Comparison of ENCODE assay signal across 17 cellular contexts in genomic region chr7:31372538-31372937, GRCh38. TPM values are rescaled to one million over a fixed set of nuclear protein-coding genes. Genes with fewer than 3 reads are reported as not detected.
DNase-seq lines count a peak whose midpoint lies in the region; ATAC-seq and TF ChIP-seq lines count a peak whose summit lies in the region.
"Had no signal": no experiment of that assay in that cellular context is flagged by ENCODE, and none has a peak within 500 bp of the region (broad histone marks: within the 10 kb centered on the region; RNA-seq: fewer than 3 reads in every experiment).

No MANE protein-coding gene starts in this region.

- no peak overlapping the region for H3K4me3 Mint-ChIP-seq in activated naive CD4-positive, alpha-beta T cell treated with anti-CD3 and anti-CD28 coated beads, Interleukin-2, amount 10 ng/mL, durations not matched to agents 7 days and 5 days
- H3K4me3 Mint-ChIP-seq: CD4-positive, alpha-beta T cell had no signal

- peaks cover 0 to 24% (median 10%) of the 10 kb centered on the region in 4 donors for H3K4me1 ChIP-seq in stomach
- H3K4me1 ChIP-seq: A549, Caco-2 had no signal

- H3K27me3 ChIP-seq in stomach = peaks cover 0 to 9% (median 0%) of the 10 kb centered on the region in 3 donors

- CTCF ChIA-PET in activated naive CD4-positive, alpha-beta T cell treated with anti-CD3 and anti-CD28 coated beads, Interleukin-2, amount 10 ng/mL, durations not matched to agents 7 days and 5 days (lab: Charles Lee) = interaction anchor here (1.1 kb wide), 1 partner anchor 71 kb away, joined by 4 read pairs; no protein-coding TSS in a partner anchor

- no peaks in the 10 kb centered on the region for H3K9me3 Mint-ChIP-seq in activated naive CD4-positive, alpha-beta T cell treated with anti-CD3 and anti-CD28 coated beads, Interleukin-2, amount 10 ng/mL, durations not matched to agents 7 days and 5 days
- H3K9me3 Mint-ChIP-seq: CD4-positive, alpha-beta T cell had no signal

- intact Hi-C loops in stomach (cut with DNase I; ENCODE audit: low total_unique reads) = no loop called here

- no peak for TF ChIP-seq POLR2A in stomach (IDR thresholded peaks at IDR 0.05)

- 41 to 57% (median 56%) methylated on average over 7 of the region's 7 CpGs for WGBS in stomach, 5 donors

- no peaks in the 10 kb centered on the region for H3K9me3 ChIP-seq in stomach
- H3K9me3 ChIP-seq: A549, Caco-2 had no signal

- no peak for TF ChIP-seq EP300 in stomach (IDR thresholded peaks at IDR 0.05)

- H3K36me3 ChIP-seq in stomach = no peaks in the 10 kb centered on the region

- DNase-seq in DMS 273 (lab: John Stamatoyannopoulos, UW; ENCODE audit: unreplicated experiment) (peak; percentile 24), DMS 273 treated with DMSO at 0.1 percent for 48 hours (lab: John Stamatoyannopoulos, UW) (no peak), cerebellum (ENCODE audit: low spot score) (peak; percentile 19), middle frontal gyrus (ENCODE audit: extremely low spot score, low spot score) (peak; percentile 24), stomach (no peak)
- no peak for DNase-seq in activated naive CD4-positive, alpha-beta T cell treated with anti-CD3 and anti-CD28 coated beads, Interleukin-2, amount 10 ng/mL, durations not matched to agents 7 days and 5 days
- no peak for DNase-seq in activated CD4-positive, alpha-beta T cell treated with anti-CD3 and anti-CD28 coated beads for 48 hours
- DNase-seq: CD4-positive, alpha-beta T cell; DMS79 treated with DMSO at 0.1 percent for 48 hours; HCEC 1CT; IMR-90 had no signal

- no peaks in the 10 kb centered on the region for H3K27me3 Mint-ChIP-seq in activated naive CD4-positive, alpha-beta T cell treated with anti-CD3 and anti-CD28 coated beads, Interleukin-2, amount 10 ng/mL, durations not matched to agents 7 days and 5 days
- H3K27me3 Mint-ChIP-seq: CD4-positive, alpha-beta T cell had no signal

- H3K4me3 ChIP-seq in stomach = no peak overlapping the region
- H3K4me3 ChIP-seq: A549 had no signal

- no peak for ATAC-seq in HG03571 (IDR thresholded peaks at IDR 0.05; ENCODE audit: unreplicated experiment)

- H3K36me3 Mint-ChIP-seq in activated naive CD4-positive, alpha-beta T cell treated with anti-CD3 and anti-CD28 coated beads, Interleukin-2, amount 10 ng/mL, durations not matched to agents 7 days and 5 days = no peaks in the 10 kb centered on the region

- no peak for TF ChIP-seq CTCF in stomach (IDR thresholded peaks at IDR 0.05)

- no peaks in the 10 kb centered on the region for H3K4me1 Mint-ChIP-seq in activated naive CD4-positive, alpha-beta T cell treated with anti-CD3 and anti-CD28 coated beads, Interleukin-2, amount 10 ng/mL, durations not matched to agents 7 days and 5 days

- no peak overlapping the region for H3K27ac Mint-ChIP-seq in activated naive CD4-positive, alpha-beta T cell treated with anti-CD3 and anti-CD28 coated beads, Interleukin-2, amount 10 ng/mL, durations not matched to agents 7 days and 5 days
- H3K27ac Mint-ChIP-seq: CD4-positive, alpha-beta T cell had no signal

- peak overlapping the region in 4 of 5 donors; percentile 17 to 62 (median 34) for H3K27ac ChIP-seq in stomach
- H3K27ac ChIP-seq: 22Rv1, A549, C4-2B had no signal

RNA-seq across cellular contexts. Expression of gene NEUROD6, which starts 32.0 kb away (rescaled TPM):
- total RNA-seq in cerebellum (35.3 TPM), stomach (not detected)
- not detected for polyA plus RNA-seq in stomach
- total RNA-seq: Caco-2; CD4-positive, alpha-beta T cell; IMR-90 had no signal
- polyA plus RNA-seq: A549, BJ, IMR-90 had no signal

Comparison
In these comparisons a context has a peak if more than half of its experiments do, and no peak if none do; other contexts are left out.
1. DNase-seq: peak in DMS 273 (single experiment), cerebellum (single experiment) and middle frontal gyrus (single experiment); none in DMS 273 treated with DMSO at 0.1 percent for 48 hours (single experiment), stomach (single experiment), activated naive CD4-positive, alpha-beta T cell treated with anti-CD3 and anti-CD28 coated beads, Interleukin-2, amount 10 ng/mL, durations not matched to agents 7 days and 5 days (single experiment) and activated CD4-positive, alpha-beta T cell treated with anti-CD3 and anti-CD28 coated beads for 48 hours (single experiment).
2. RNA of gene NEUROD6, which starts 32.0 kb away (total RNA-seq): 35.3 TPM in cerebellum (single experiment); not detected in stomach; every median in the first group is over 10 times any median in the second.